ENCODE assay signal across 1 cellular context in the genomic region with DNA sequence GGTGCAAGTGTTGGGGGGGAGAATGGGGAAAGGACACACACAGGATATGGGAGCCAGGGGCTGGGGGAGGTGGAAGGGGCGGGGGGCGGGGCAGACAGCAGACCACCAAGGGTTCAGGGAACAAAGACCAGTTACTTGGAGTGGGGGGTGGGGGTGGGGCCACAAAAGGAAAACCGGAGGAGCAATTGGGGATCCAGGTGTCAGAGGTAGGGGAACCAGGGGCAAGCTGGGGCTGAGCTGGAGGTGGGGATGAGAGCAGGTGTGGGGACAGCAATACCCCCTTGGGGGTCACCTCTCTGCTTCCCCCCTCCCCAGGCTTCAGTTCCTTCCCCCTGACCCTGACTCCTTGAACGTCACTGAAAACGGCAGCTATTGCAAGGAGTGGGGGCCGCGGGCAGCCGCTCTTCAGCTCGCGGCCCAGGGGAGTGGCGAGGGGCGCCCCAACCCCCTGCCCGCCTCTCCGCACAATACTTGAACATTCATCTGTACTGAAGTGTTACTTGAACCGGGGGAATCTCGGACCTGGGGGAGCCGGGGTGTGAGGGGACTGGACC.
TF ChIP-seq lines count a peak whose summit lies in the region.

No MANE protein-coding gene starts in this region.

TF ChIP-seq in H1, 55 proteins besides CTCF, POLR2A, EP300 and RAD21:
- TF ChIP-seq POLR2AphosphoS5 (IDR thresholded peaks at IDR 0.05; ENCODE audit: low read depth, low read length) (peak; percentile 66; the same call in 1 of the 2 replicates), SIRT6 (IDR thresholded peaks at IDR 0.05; ENCODE audit: low read length) (no peak), TBP (IDR thresholded peaks at IDR 0.05; ENCODE audit: low read depth, low read length) (no peak; the same call in 1 of the 2 replicates), HDAC2 (IDR thresholded peaks at IDR 0.05; ENCODE audit: borderline replicate concordance in 1 of 2, low read depth in 2 of 2, low read length in 2 of 2) (no peak)
